In the genomic region with DNA sequence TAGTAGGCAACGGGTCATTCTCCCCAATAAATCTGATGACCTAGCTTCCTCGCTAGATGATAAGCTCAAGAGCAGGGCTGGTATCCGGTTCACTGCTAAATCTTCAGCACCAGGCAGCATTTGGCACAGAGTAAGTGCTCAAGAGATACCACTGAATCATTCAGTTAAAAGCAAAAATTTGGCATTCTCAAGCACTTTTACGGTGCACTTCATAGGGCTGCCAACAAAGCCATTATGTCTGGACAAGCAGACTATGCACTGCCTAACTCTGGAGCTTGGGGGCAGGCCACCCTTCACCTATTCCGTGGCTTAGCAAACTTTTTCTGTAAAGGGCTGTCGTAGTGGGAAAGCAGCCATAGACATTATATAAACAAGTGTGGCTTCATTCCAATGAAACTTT, we compare ENCODE assay signal across 17 cellular contexts. TPM values are rescaled to one million over a fixed set of nuclear protein-coding genes. Genes with fewer than 3 reads are reported as not detected.
A peak's percentile ranks its signal among the peaks of the same experiment; 100 is the strongest.
DNase-seq lines count a peak whose midpoint lies in the region; ATAC-seq and TF ChIP-seq lines count a peak whose summit lies in the region.
"Had no signal": no experiment of that assay in that cellular context is flagged by ENCODE, and none has a peak within 500 bp of the region (broad histone marks: within the 10 kb centered on the region; RNA-seq: fewer than 3 reads in every experiment).

No MANE protein-coding gene starts in this region.

- H3K27ac ChIP-seq in right atrium auricular region = no peak overlapping the region
- H3K27ac ChIP-seq in stomach smooth muscle (ENCODE audit: low read length) = peak overlapping the region; percentile 7
- H3K27ac ChIP-seq: A549, RWPE1 had no signal

- no peaks in the 10 kb centered on the region for H3K9me3 ChIP-seq in right atrium auricular region
- H3K9me3 ChIP-seq in stomach smooth muscle (ENCODE audit: control insufficient read depth in 2 of 2, low read length in 2 of 2) = no peaks in the 10 kb centered on the region
- H3K9me3 ChIP-seq: A549, Caco-2 had no signal

- H3K4me1 ChIP-seq in right atrium auricular region (no peaks in the 10 kb centered on the region), stomach smooth muscle (ENCODE audit: control insufficient read depth, insufficient read depth, low read length) (no peaks in the 10 kb centered on the region)
- H3K4me1 ChIP-seq: A549, Caco-2 had no signal

- H3K36me3 ChIP-seq in right atrium auricular region (peaks cover 24% of the 10 kb centered on the region), stomach smooth muscle (ENCODE audit: control insufficient read depth in 2 of 2, insufficient read depth in 2 of 2, low read length in 2 of 2) (peaks cover 3 to 10% of the 10 kb centered on the region in 2 donors)

- intact Hi-C loops in Right ventricle myocardium superior (cut with DNase I) (no loop called here), left ventricle myocardium superior (cut with micrococcal nuclease) (no loop called here)

- no peaks in the 10 kb centered on the region for H3K27me3 ChIP-seq in right atrium auricular region
- H3K27me3 ChIP-seq in stomach smooth muscle (ENCODE audit: control insufficient read depth in 1 of 2, insufficient read depth in 2 of 2, low read length in 2 of 2) = peaks cover 0 to 8% of the 10 kb centered on the region in 2 donors

- no peak for DNase-seq in Right ventricle myocardium superior
- DNase-seq in right atrium auricular region (ENCODE audit: low spot score) = no peak
- peak; percentile 8 for DNase-seq in amniotic epithelial cell (ENCODE audit: low read depth)
- peak; percentile 21 for DNase-seq in left ventricle myocardium superior
- no peak for DNase-seq in NCI-H2196 (lab: John Stamatoyannopoulos, UW; ENCODE audit: unreplicated experiment)
- no peak for DNase-seq in NK-92 treated with Interleukin-12 subunit alpha and Interleukin-12 subunit beta, amount 100 ng/mL, for 24 hours (lab: John Stamatoyannopoulos, UW)
- DNase-seq: Caco-2, H7, MM.1S, NCI-H1417, NCI-H1930, NCI-H524, OCI-M1 had no signal

- peak in 1 of 2 donors; percentile 31 for TF ChIP-seq CTCF in right atrium auricular region (IDR thresholded peaks at IDR 0.05)

- H3K9ac ChIP-seq in stomach smooth muscle (ENCODE audit: low read length in 2 of 2) = no peak overlapping the region

- H3K4me3 ChIP-seq in right atrium auricular region = no peak overlapping the region
- no peak overlapping the region for H3K4me3 ChIP-seq in stomach smooth muscle (ENCODE audit: low read length in 2 of 2)
- H3K4me3 ChIP-seq: A549 had no signal

- peak; percentile 66 for ATAC-seq in Right ventricle myocardium superior (ENCODE audit: poor library complexity)
- ATAC-seq in left ventricle myocardium superior = peak; percentile 62
- ATAC-seq in HG02759 (IDR thresholded peaks at IDR 0.05; ENCODE audit: unreplicated experiment) = no peak
- ATAC-seq: A549 had no signal

RNA-seq across cellular contexts. Expression of a gene that starts 23.8 kb away (rescaled TPM):
- 4.8 TPM for total RNA-seq in Right ventricle myocardium superior
- total RNA-seq in right atrium auricular region = 1 to 10 TPM; 8.2 to 9.1 TPM
- total RNA-seq in left ventricle myocardium superior = 4.5 TPM

RNA-seq across cellular contexts. Expression of a gene that starts 47.9 kb away (rescaled TPM):
- total RNA-seq in Right ventricle myocardium superior = not detected
- total RNA-seq in right atrium auricular region = not detected
- total RNA-seq in left ventricle myocardium superior = not detected
- total RNA-seq: Caco-2, H7 had no signal

Comparison
In these comparisons a context has a peak if more than half of its experiments do, and no peak if none do; other contexts are left out.
1. DNase-seq: peak in amniotic epithelial cell (single experiment) and left ventricle myocardium superior (single experiment); none in Right ventricle myocardium superior (single experiment), right atrium auricular region (single experiment), NCI-H2196 (single experiment) and NK-92 treated with Interleukin-12 subunit alpha and Interleukin-12 subunit beta, amount 100 ng/mL, for 24 hours (single experiment).